In the genomic region with DNA sequence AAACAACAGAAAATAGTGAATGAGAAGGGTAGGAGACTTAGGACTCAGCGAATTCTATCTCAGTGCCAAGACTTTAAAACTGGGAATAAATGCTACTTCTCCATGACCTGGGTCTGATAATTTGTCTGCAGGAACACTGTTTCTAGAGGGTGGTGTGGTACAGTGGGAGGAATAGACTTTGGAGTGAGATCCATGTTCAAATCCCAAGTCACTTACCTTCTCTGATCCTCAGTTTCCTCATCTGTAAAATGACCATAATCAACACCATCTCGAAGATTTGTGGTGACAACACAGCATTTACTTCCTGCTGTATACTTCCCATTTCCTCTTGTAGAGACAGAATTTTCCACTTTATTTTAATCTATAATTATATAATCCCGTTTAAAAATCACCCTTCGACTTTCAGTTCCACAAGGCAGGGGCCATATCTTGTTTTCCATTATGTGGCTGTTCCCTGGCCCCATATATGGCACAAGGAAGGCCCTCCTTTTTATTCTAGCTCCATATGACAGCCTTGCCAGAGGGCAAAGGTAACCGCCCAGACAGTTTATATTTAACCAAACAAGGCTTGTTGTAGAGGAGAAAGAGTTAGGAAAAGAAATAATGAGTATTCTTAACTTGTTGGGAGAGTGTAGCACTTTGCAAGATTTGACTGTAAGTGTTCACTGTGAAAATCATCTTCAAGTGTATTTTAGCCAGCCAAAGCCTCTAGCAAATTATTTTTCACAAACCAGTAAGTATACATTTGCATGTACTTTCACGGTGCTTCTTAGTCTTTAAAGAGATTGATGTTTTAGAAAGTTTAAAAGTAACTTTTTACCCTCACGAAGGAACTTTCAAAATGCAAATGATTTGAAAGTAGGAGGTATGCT, we compare ENCODE assay signal across 13 cellular contexts.
A peak's percentile ranks its signal among the peaks of the same experiment; 100 is the strongest.
DNase-seq lines count a peak whose midpoint lies in the region; ATAC-seq, FAIRE-seq and TF ChIP-seq lines count a peak whose summit lies in the region.
"Had no signal": no experiment of that assay in that cellular context is flagged by ENCODE, and none has a peak within 500 bp of the region (broad histone marks: within the 10 kb centered on the region; RNA-seq: fewer than 3 reads in every experiment).

No MANE protein-coding gene starts in this region.

- peak overlapping the region; percentile 10; the same call in 1 of the 2 replicates for H3K4me2 ChIP-seq in HepG2 (ENCODE audit: low read depth, low read length)

- peak; percentile 12 for FAIRE-seq in HepG2 (lab: Jason Lieb, UNC)

- H3K4me1 ChIP-seq in HepG2 (ENCODE audit: insufficient read depth, low read length) = peaks cover 11% of the 10 kb centered on the region

- intact Hi-C loops in HepG2 (cut with micrococcal nuclease; ENCODE audit: unreplicated experiment) = loop anchor here (10.0 kb wide), 1 partner anchor 1523 kb away; no protein-coding TSS in a partner anchor

- H3K4me3 ChIP-seq in HepG2 (replicated peaks in 1 of 3; ENCODE audit: insufficient read depth in 1 of 3, low read depth in 2 of 3, low read length in 3 of 3) (no peak overlapping the region), foreskin fibroblast (ENCODE audit: low read depth in 1 of 2, low read length in 2 of 2) (no peak overlapping the region)

- POLR2A ChIA-PET in HepG2 (lab: Yijun Ruan, JAX) = no interaction called here

- DNase-seq in HepG2 (ENCODE audit: low spot score) (no peak), NK-92 (lab: John Stamatoyannopoulos, UW; ENCODE audit: unreplicated experiment) (no peak), foreskin fibroblast (no peak)
- DNase-seq: activated naive CD8-positive, alpha-beta T cell treated with anti-CD3 and anti-CD28 coated beads, Interleukin-2, amount 50 U/mL, for 24 hours; Karpas-422; mammary epithelial cell; posterior cingulate gyrus; stimulated activated CD4-positive, alpha-beta T cell treated with anti-CD3 and anti-CD28 coated beads, Interleukin-4, amount 100 ng/mL, for 24 hours had no signal

- CTCF ChIA-PET in HepG2 (lab: Yijun Ruan, JAX; ENCODE audit: low intra/inter-chr PET ratio, low total read pairs) = no interaction called here

- TF ChIP-seq CTCF in HepG2 (CRISPR knock-in tag; IDR thresholded peaks at IDR 0.05) (no peak), foreskin fibroblast (IDR thresholded peaks at IDR 0.05; ENCODE audit: low read depth, low read length) (no peak)

- ATAC-seq in GM18873 (IDR thresholded peaks at IDR 0.05; ENCODE audit: low FRiP score, unreplicated experiment) (peak; percentile 37), GM21825 (IDR thresholded peaks at IDR 0.05; ENCODE audit: unreplicated experiment) (peak; percentile 66), HG03442 (IDR thresholded peaks at IDR 0.05; ENCODE audit: unreplicated experiment) (peak; percentile 58), HepG2 (peak; percentile 70), esophagus mucosa (no peak), GM21390 (IDR thresholded peaks at IDR 0.05; ENCODE audit: unreplicated experiment) (no peak)
- ATAC-seq: activated naive CD8-positive, alpha-beta T cell treated with anti-CD3 and anti-CD28 coated beads, Interleukin-2, amount 50 U/mL, for 24 hours had no signal

- no peak for TF ChIP-seq POLR2A in HepG2 (IDR thresholded peaks at IDR 0.05; ENCODE audit: insufficient read depth in 1 of 2, low read depth in 2 of 2, low read length in 2 of 2)

- no peaks in the 10 kb centered on the region for H3K79me2 ChIP-seq in HepG2 (ENCODE audit: insufficient read depth, low read length)

- no peak overlapping the region for H3K9ac ChIP-seq in HepG2 (ENCODE audit: insufficient read depth, low read depth, low read length)

- H3K9me3 ChIP-seq in HepG2 (ENCODE audit: low read length) = no peaks in the 10 kb centered on the region

- no peak overlapping the region for H3K27ac ChIP-seq in HepG2 (ENCODE audit: extremely low read length, insufficient read depth, low read length)

- H4K20me1 ChIP-seq in HepG2 (ENCODE audit: insufficient read depth, low read length) = no peaks in the 10 kb centered on the region

- in situ Hi-C loops in HepG2 (cut with HindIII; ENCODE audit: extremely low pct_ligation_motif_present, low pct_unique_long_range_greater_than_20kb) = loop anchor here (10.0 kb wide), 1 partner anchor 1743 kb away; no protein-coding TSS in a partner anchor

- no TSS peak for BruUV-seq in HepG2 (replicated peaks; lab: Mats Ljungman, UMichigan)

- no peak for TF ChIP-seq RAD21 in HepG2 (CRISPR knock-in tag; IDR thresholded peaks at IDR 0.05)

- H3K27me3 ChIP-seq in HepG2 (ENCODE audit: control insufficient read depth in 1 of 2, insufficient read depth in 2 of 2, low read length in 2 of 2) = no peaks in the 10 kb centered on the region

- no peak overlapping the region for H2AFZ ChIP-seq in HepG2 (ENCODE audit: low read length)

- no peak for TF ChIP-seq EP300 in HepG2 (IDR thresholded peaks at IDR 0.05; ENCODE audit: low read depth in 2 of 2, low read length in 2 of 2)
- TF ChIP-seq EP300 in HepG2 (CRISPR knock-in tag; IDR thresholded peaks at IDR 0.05; ENCODE audit: borderline replicate concordance) = no peak

- 19% methylated on average over 7 of the region's 7 CpGs for WGBS in HepG2 (ENCODE audit: low lambda C conversion rate)

- no peaks in the 10 kb centered on the region for H3K36me3 ChIP-seq in HepG2 (replicated peaks in 1 of 2; ENCODE audit: control insufficient read depth in 1 of 2, insufficient read depth in 2 of 2, low read length in 2 of 2)

TF ChIP-seq in HepG2, 621 proteins besides CTCF, POLR2A, EP300 and RAD21:
- TF ChIP-seq DMAP1 (CRISPR knock-in tag; IDR thresholded peaks at IDR 0.05) = no peak
- no peak for TF ChIP-seq NFYB (CRISPR knock-in tag; IDR thresholded peaks at IDR 0.05)
- TF ChIP-seq RXRA (CRISPR knock-in tag; IDR thresholded peaks at IDR 0.05) = no peak
- no peak for TF ChIP-seq SNRNP70 (IDR thresholded peaks at IDR 0.05; ENCODE audit: low read depth, low read length)
- no peak for TF ChIP-seq DNMT1 (CRISPR knock-in tag; IDR thresholded peaks at IDR 0.05)
- no peak for TF ChIP-seq ZNF468 (CRISPR knock-in tag; IDR thresholded peaks at IDR 0.05)
- TF ChIP-seq ZNF629 (CRISPR knock-in tag; conservative IDR thresholded peaks at IDR 0.05) = peak; percentile 62
- TF ChIP-seq SRSF9 (IDR thresholded peaks at IDR 0.05; ENCODE audit: borderline replicate concordance, insufficient read depth, low read depth, low read length, poor library complexity, severe bottlenecking) = no peak
- TF ChIP-seq SRF (IDR thresholded peaks at IDR 0.05; ENCODE audit: low read depth, low read length) = peak; percentile 91
- TF ChIP-seq, protein P1, sequence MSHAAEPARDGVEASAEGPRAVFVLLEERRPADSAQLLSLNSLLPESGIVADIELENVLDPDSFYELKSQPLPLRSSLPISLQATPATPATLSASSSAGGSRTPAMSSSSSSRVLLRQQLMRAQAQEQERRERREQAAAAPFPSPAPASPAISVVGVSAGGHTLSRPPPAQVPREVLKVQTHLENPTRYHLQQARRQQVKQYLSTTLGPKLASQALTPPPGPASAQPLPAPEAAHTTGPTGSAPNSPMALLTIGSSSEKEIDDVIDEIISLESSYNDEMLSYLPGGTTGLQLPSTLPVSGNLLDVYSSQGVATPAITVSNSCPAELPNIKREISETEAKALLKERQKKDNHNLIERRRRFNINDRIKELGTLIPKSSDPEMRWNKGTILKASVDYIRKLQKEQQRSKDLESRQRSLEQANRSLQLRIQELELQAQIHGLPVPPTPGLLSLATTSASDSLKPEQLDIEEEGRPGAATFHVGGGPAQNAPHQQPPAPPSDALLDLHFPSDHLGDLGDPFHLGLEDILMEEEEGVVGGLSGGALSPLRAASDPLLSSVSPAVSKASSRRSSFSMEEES (CRISPR knock-in tag; IDR thresholded peaks at IDR 0.05) = no peak
TF ChIP-seq in HepG2: peak in this region for 2.

Comparison
In these comparisons a context has a peak if more than half of its experiments do, and no peak if none do; other contexts are left out.
1. ATAC-seq: peak in GM18873 (single experiment), GM21825 (single experiment), HG03442 (single experiment) and HepG2 (single experiment); none in esophagus mucosa (single experiment) and GM21390 (single experiment).